Comparison of ENCODE assay signal across 8 cellular contexts in genomic region chr7:95434501-95435421, GRCh38. TPM values are rescaled to one million over a fixed set of nuclear protein-coding genes. Genes with fewer than 3 reads are reported as not detected.
A peak's percentile ranks its signal among the peaks of the same experiment; 100 is the strongest.
DNase-seq lines count a peak whose midpoint lies in the region; ATAC-seq and TF ChIP-seq lines count a peak whose summit lies in the region.

TSS of gene PON2 (minus strand) at chr7:95435028. CDS start at chr7:95434951, 77 bp downstream.

- H3K4me3 Mint-ChIP-seq in activated CD8-positive, alpha-beta memory T cell treated with anti-CD3 and anti-CD28 coated beads, Interleukin-2, amount 10 ng/mL, durations not matched to agents 7 days and 5 days = peak within 1 kb of the TSS; percentile 74

- DNase-seq in NCI-H526 treated with DMSO at 0.1 percent for 48 hours (lab: John Stamatoyannopoulos, UW) (peak; percentile 29), lung microvascular endothelial cell (ENCODE audit: low read depth in 2 of 2) (peak; percentile 82 to 88)
- peak; percentile 64 for DNase-seq in activated CD8-positive, alpha-beta memory T cell treated with anti-CD3 and anti-CD28 coated beads, Interleukin-2, amount 10 ng/mL, durations not matched to agents 7 days and 5 days
- peak; percentile 3 for DNase-seq in stimulated activated CD8-positive, alpha-beta memory T cell treated with anti-CD3 and anti-CD28 coated beads, Interleukin-15, amount 100 ng/mL, for 1 hour (ENCODE audit: low read depth)

- H3K27me3 ChIP-seq in BLaER1 treated with 17β-estradiol and CSF1 and Interleukin-3, amounts not matched to agents 10 nM and 100 nM = no peaks in the 10 kb centered on the region
- no peaks in the 10 kb centered on the region for H3K27me3 ChIP-seq in endocrine pancreas (ENCODE audit: control insufficient read depth, insufficient read depth, low read length)

- peak within 1 kb of the TSS; percentile 84 to 95 (median 93) for H3K9ac ChIP-seq in BLaER1 treated with 17β-estradiol and CSF1 and Interleukin-3, amounts not matched to agents 10 nM and 100 nM
- H3K9ac ChIP-seq in endocrine pancreas (ENCODE audit: control insufficient read depth, insufficient read depth, low read length) = peak within 1 kb of the TSS; percentile 90

- peak; percentile 40 for TF ChIP-seq POLR2A in GM19099 (IDR thresholded peaks at IDR 0.05; ENCODE audit: extremely low read depth, insufficient read length, low read depth)

- H3K36me3 ChIP-seq in BLaER1 treated with 17β-estradiol and CSF1 and Interleukin-3, amounts not matched to agents 10 nM and 100 nM = peaks cover 0 to 12% (median under 1%) of the 10 kb centered on the region in 11 experiments; a peak in 2 of 22 replicates
- no peaks in the 10 kb centered on the region for H3K36me3 ChIP-seq in endocrine pancreas (ENCODE audit: control insufficient read depth, insufficient read depth, low read length)

- CTCF ChIA-PET in activated CD8-positive, alpha-beta memory T cell treated with anti-CD3 and anti-CD28 coated beads, Interleukin-2, amount 10 ng/mL, durations not matched to agents 7 days and 5 days (lab: Charles Lee) = interaction anchor here (1.2 to 1.4 kb wide), 2 partner anchors 39 to 77 kb away, joined by 3 to 4 read pairs; partner anchors contain the start of gene PON3

- peaks cover 19% of the 10 kb centered on the region for H3K4me1 Mint-ChIP-seq in activated CD8-positive, alpha-beta memory T cell treated with anti-CD3 and anti-CD28 coated beads, Interleukin-2, amount 10 ng/mL, durations not matched to agents 7 days and 5 days

- H3K27me3 Mint-ChIP-seq in activated CD8-positive, alpha-beta memory T cell treated with anti-CD3 and anti-CD28 coated beads, Interleukin-2, amount 10 ng/mL, durations not matched to agents 7 days and 5 days = peaks cover 2% of the 10 kb centered on the region

- H3K27ac ChIP-seq in BLaER1 treated with 17β-estradiol and CSF1 and Interleukin-3, amounts not matched to agents 10 nM and 100 nM = peak within 1 kb of the TSS; percentile 83 to 97 (median 91)

- H3K27ac Mint-ChIP-seq in activated CD8-positive, alpha-beta memory T cell treated with anti-CD3 and anti-CD28 coated beads, Interleukin-2, amount 10 ng/mL, durations not matched to agents 7 days and 5 days = peak within 1 kb of the TSS; percentile 72

- H3K4me2 ChIP-seq in BLaER1 treated with 17β-estradiol and CSF1 and Interleukin-3, amounts not matched to agents 10 nM and 100 nM = peak within 1 kb of the TSS; percentile 50 to 86 (median 79)

- peak within 1 kb of the TSS; percentile 62 to 83 (median 74) for H3K4me3 ChIP-seq in BLaER1 treated with 17β-estradiol and CSF1 and Interleukin-3, amounts not matched to agents 10 nM and 100 nM
- H3K4me3 ChIP-seq in endocrine pancreas (ENCODE audit: control insufficient read depth, insufficient read depth, low read length) = peak within 1 kb of the TSS; percentile 88

- ATAC-seq in HG03196 (IDR thresholded peaks at IDR 0.05; ENCODE audit: unreplicated experiment) = peak; percentile 97
- ATAC-seq in activated CD8-positive, alpha-beta memory T cell treated with anti-CD3 and anti-CD28 coated beads, Interleukin-2, amount 10 ng/mL, durations not matched to agents 7 days and 5 days = peak; percentile 99

- 0 out of 22 replicates have a peak, but pooled peaks cover 0 to 1% (median 0%) of the 10 kb centered on the region in 11 experiments for H3K9me3 ChIP-seq in BLaER1 treated with 17β-estradiol and CSF1 and Interleukin-3, amounts not matched to agents 10 nM and 100 nM (replicated peaks in 1 of 11)
- no peaks in the 10 kb centered on the region for H3K9me3 ChIP-seq in endocrine pancreas (ENCODE audit: control insufficient read depth, low read length)

- no peaks in the 10 kb centered on the region for H4K20me1 ChIP-seq in BLaER1 treated with 17β-estradiol and CSF1 and Interleukin-3, amounts not matched to agents 10 nM and 100 nM

- peaks cover 4% of the 10 kb centered on the region for H3K36me3 Mint-ChIP-seq in activated CD8-positive, alpha-beta memory T cell treated with anti-CD3 and anti-CD28 coated beads, Interleukin-2, amount 10 ng/mL, durations not matched to agents 7 days and 5 days

- no peaks in the 10 kb centered on the region for H3K9me3 Mint-ChIP-seq in activated CD8-positive, alpha-beta memory T cell treated with anti-CD3 and anti-CD28 coated beads, Interleukin-2, amount 10 ng/mL, durations not matched to agents 7 days and 5 days (ENCODE audit: low read depth)

- peaks cover 24 to 41% (median 30%) of the 10 kb centered on the region in 10 experiments for H3K4me1 ChIP-seq in BLaER1 treated with 17β-estradiol and CSF1 and Interleukin-3, amounts not matched to agents 10 nM and 100 nM
- no peaks in the 10 kb centered on the region for H3K4me1 ChIP-seq in endocrine pancreas (ENCODE audit: control insufficient read depth, insufficient read depth, low read length)

RNA-seq across cellular contexts. Expression of gene PON2, which starts in this region (rescaled TPM):
- total RNA-seq in activated CD8-positive, alpha-beta memory T cell treated with anti-CD3 and anti-CD28 coated beads, Interleukin-2, amount 10 ng/mL, durations not matched to agents 7 days and 5 days = 10 to 100 TPM in 1 of 2 experiments, 1 to 10 TPM in 1; 7.4 to 11.7 TPM
- 102 and 123 TPM in 2 replicates for total RNA-seq in lung microvascular endothelial cell

Comparison
In these comparisons a context has a peak if more than half of its experiments do, and no peak if none do; other contexts are left out.
1. Peak in every context shown above with its lines: DNase-seq, ATAC-seq, H3K4me3 ChIP-seq and H3K27ac ChIP-seq.
2. DNase-seq: peak in every context shown above with its lines; median percentile 85 in lung microvascular endothelial cell; 64 in activated CD8-positive, alpha-beta memory T cell treated with anti-CD3 and anti-CD28 coated beads, Interleukin-2, amount 10 ng/mL, durations not matched to agents 7 days and 5 days; 29 in NCI-H526 treated with DMSO at 0.1 percent for 48 hours; 3 in stimulated activated CD8-positive, alpha-beta memory T cell treated with anti-CD3 and anti-CD28 coated beads, Interleukin-15, amount 100 ng/mL, for 1 hour.